10 cellular contexts compared by ENCODE assay signal in the genomic region with DNA sequence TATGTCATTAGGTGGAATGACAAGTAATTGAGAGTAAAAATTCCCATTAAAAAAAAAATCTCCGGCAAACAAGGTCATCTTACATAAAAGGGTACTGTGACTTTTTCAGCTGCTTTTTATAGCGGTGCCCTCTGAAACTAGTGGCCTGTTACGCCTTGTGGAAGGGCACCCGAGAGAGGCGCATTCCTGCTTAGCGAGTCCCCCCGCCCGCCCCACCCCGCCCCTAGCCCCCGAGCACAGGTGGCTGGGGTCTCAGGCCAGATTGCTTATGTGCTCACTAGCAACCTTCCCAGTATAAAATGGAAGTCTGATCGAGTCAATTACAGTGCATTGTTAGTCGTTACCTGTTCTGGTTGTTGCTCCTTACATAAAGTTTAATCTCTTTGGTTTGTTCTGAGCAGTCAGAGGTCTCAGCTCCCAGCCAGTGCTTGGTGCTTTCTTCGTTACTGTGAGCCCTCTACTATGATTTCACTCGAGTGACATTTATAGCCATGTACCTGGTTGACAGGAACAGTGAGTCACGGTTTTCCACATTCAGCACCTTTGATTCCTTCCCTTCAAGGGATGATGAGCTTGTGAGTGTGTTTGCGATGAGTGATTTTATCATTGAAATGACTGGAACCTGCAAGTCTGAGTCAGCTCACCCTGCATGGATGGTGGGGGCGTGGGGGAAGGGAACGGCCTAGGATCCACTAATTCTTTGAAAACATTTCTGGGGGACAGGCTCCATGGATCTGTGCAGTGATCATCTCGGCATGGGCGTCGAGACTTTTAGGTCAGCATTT. TPM values are rescaled to one million over a fixed set of nuclear protein-coding genes. Genes with fewer than 3 reads are reported as not detected.
DNase-seq lines count a peak whose midpoint lies in the region; ATAC-seq and TF ChIP-seq lines count a peak whose summit lies in the region.
"Had no signal": no experiment of that assay in that cellular context is flagged by ENCODE, and none has a peak within 500 bp of the region (broad histone marks: within the 10 kb centered on the region; RNA-seq: fewer than 3 reads in every experiment).

No MANE protein-coding gene starts in this region.

- H3K27me3 Mint-ChIP-seq in activated T-cell treated with anti-CD3 and anti-CD28 coated beads, Interleukin-2, amount 50 U/mL, for 72 hours (ENCODE audit: low read depth) = peaks cover 19% of the 10 kb centered on the region

- BruUV-seq in PC-9 (replicated peaks; lab: Mats Ljungman, UMichigan) = no TSS peak

- peak overlapping the region; percentile 76 for H3K4me3 Mint-ChIP-seq in activated T-cell treated with anti-CD3 and anti-CD28 coated beads, Interleukin-2, amount 50 U/mL, for 72 hours
- H3K4me3 Mint-ChIP-seq: H9 had no signal

- peak overlapping the region; percentile 89 for H3K27ac Mint-ChIP-seq in activated T-cell treated with anti-CD3 and anti-CD28 coated beads, Interleukin-2, amount 50 U/mL, for 72 hours

- no peak for TF ChIP-seq CTCF in PC-9 (conservative IDR thresholded peaks at IDR 0.05)

- no peak overlapping the region for H3K4me3 ChIP-seq in PC-9

- H3K4me1 Mint-ChIP-seq in activated T-cell treated with anti-CD3 and anti-CD28 coated beads, Interleukin-2, amount 50 U/mL, for 72 hours (ENCODE audit: low read depth) = peaks cover 59% of the 10 kb centered on the region

- peaks cover 2 to 6% of the 10 kb centered on the region in 2 donors for H3K36me3 Mint-ChIP-seq in activated T-cell treated with anti-CD3 and anti-CD28 coated beads, Interleukin-2, amount 50 U/mL, for 72 hours (ENCODE audit: insufficient read depth in 2 of 2)

- H3K36me3 ChIP-seq in PC-9 (ENCODE audit: low read depth) = no peaks in the 10 kb centered on the region

- H4K20me1 ChIP-seq in PC-9 (ENCODE audit: insufficient read depth) = no peaks in the 10 kb centered on the region; the same call in 1 of the 2 replicates

- H3K9me3 ChIP-seq in PC-9 (ENCODE audit: insufficient read depth, low read depth) = no peaks in the 10 kb centered on the region

- intact Hi-C loops in PC-9 (cut with micrococcal nuclease; ENCODE audit: unreplicated experiment) = no loop called here

- H3K9me2 ChIP-seq in PC-9 (ENCODE audit: insufficient read depth) = no peaks in the 10 kb centered on the region

- TF ChIP-seq POLR2A in GM18505 (IDR thresholded peaks at IDR 0.05; ENCODE audit: borderline replicate concordance, extremely low read depth, insufficient read depth, insufficient read length) = no peak

- peak; percentile 87 to 88 for ATAC-seq in activated T-cell treated with anti-CD3 and anti-CD28 coated beads, Interleukin-2, amount 50 U/mL, for 72 hours (replicated peaks in 1 of 2)
- ATAC-seq in GM18505 (IDR thresholded peaks at IDR 0.05; ENCODE audit: unreplicated experiment) = no peak
- no peak for ATAC-seq in GM21447 (IDR thresholded peaks at IDR 0.05; ENCODE audit: unreplicated experiment)
- no peak for ATAC-seq in HG02588 (IDR thresholded peaks at IDR 0.05; ENCODE audit: unreplicated experiment)

- peaks cover 31% of the 10 kb centered on the region for H3K4me1 ChIP-seq in PC-9 (replicated peaks; ENCODE audit: insufficient read depth)

- peak overlapping the region; percentile 49 for H3K27ac ChIP-seq in PC-9

- H3K79me2 ChIP-seq in PC-9 (ENCODE audit: low read depth) = no peaks in the 10 kb centered on the region

- H2AFZ ChIP-seq in PC-9 = no peak overlapping the region

- CTCF ChIA-PET in PC-9 (lab: Charles Lee) = no interaction called here

- no peaks in the 10 kb centered on the region for H3K9me3 Mint-ChIP-seq in activated T-cell treated with anti-CD3 and anti-CD28 coated beads, Interleukin-2, amount 50 U/mL, for 72 hours
- H3K9me3 Mint-ChIP-seq: H9 had no signal

- H3F3A ChIP-seq in PC-9 (ENCODE audit: insufficient read depth, low read depth) = peaks cover 10% of the 10 kb centered on the region; the same call in 1 of the 2 replicates

- POLR2A ChIA-PET in PC-9 (lab: Charles Lee; ENCODE audit: unreplicated experiment) = interaction anchor here (0.5 to 0.6 kb wide), 3 partner anchors 24 to 641 kb away, joined by 3 to 8 read pairs (median 7); no protein-coding TSS in a partner anchor

- peak overlapping the region; percentile 66 for H3K4me2 ChIP-seq in PC-9

- no peaks in the 10 kb centered on the region for H3K27me3 ChIP-seq in PC-9 (ENCODE audit: insufficient read depth, low read depth)

- peak; percentile 28 to 87 for DNase-seq in PC-9
- peak; percentile 75 to 84 for DNase-seq in activated T-cell treated with anti-CD3 and anti-CD28 coated beads, Interleukin-2, amount 50 U/mL, for 72 hours
- DNase-seq in islet precursor cell = peak; percentile 90
- peak; percentile 33 to 65 for DNase-seq in stimulated activated CD8-positive, alpha-beta memory T cell treated with anti-CD3 and anti-CD28 coated beads, Interleukin-15, amount 100 ng/mL, for 48 hours (ENCODE audit: low read depth in 2 of 2)
- DNase-seq in NCI-H510A (lab: John Stamatoyannopoulos, UW) = no peak
- DNase-seq: H9, SIG-M5 had no signal

RNA-seq across cellular contexts. Expression of a gene that starts 47.6 kb away (rescaled TPM):
- 5.6 and 6.8 TPM in 2 replicates for total RNA-seq in PC-9 (2021)
- total RNA-seq in activated T-cell treated with anti-CD3 and anti-CD28 coated beads, Interleukin-2, amount 50 U/mL, for 72 hours = 10 to 100 TPM; 10.3 to 15.4 TPM

Comparison
In these comparisons a context has a peak if more than half of its experiments do, and no peak if none do; other contexts are left out.
1. ATAC-seq: peak in activated T-cell treated with anti-CD3 and anti-CD28 coated beads, Interleukin-2, amount 50 U/mL, for 72 hours (2 of 2); none in GM18505 (single experiment), GM21447 (single experiment) and HG02588 (single experiment).